ENCODE assay signal across 16 cellular contexts in the genomic region with DNA sequence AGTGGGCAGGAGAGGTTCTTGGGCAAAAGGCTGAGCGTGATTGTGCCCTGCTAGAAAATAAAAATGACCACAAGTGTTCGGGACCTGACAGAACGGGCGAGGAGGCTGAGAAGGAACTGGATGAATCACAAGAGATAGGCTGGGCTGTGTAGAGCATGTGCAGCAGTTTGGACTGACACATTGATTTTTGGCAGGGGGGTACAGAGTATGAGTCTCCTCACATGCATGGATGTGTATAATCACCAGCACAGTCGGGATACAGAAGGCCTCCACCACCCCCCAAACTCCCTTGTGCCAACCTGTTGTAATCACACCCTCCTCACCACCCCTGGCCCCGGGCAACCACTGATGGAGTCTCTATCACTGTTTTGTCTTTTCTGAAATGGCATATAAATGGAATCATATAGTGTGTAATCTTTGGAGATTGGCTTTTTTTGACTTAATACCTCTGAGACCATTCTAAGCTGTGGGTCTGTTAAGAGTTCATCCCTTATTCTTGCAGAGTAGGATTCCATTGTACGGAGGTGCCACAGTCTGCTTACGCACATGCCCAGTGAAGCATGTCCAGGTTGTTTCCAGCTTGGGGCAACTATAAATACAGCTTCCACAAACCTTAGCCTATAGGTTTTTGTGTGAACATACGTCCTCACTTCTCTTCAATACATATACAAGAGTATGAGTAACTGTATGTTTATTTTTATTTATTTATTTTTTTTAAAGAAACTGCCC.
DNase-seq lines count a peak whose midpoint lies in the region; ATAC-seq, FAIRE-seq and TF ChIP-seq lines count a peak whose summit lies in the region.
"Had no signal": no experiment of that assay in that cellular context is flagged by ENCODE, and none has a peak within 500 bp of the region (broad histone marks: within the 10 kb centered on the region; RNA-seq: fewer than 3 reads in every experiment).

No MANE protein-coding gene starts in this region.

- peaks cover 0 to 4% (median 0%) of the 10 kb centered on the region in 7 donors for H3K9me3 Mint-ChIP-seq in CD4-positive, CD25-positive, alpha-beta regulatory T cell

- H4K20me1 ChIP-seq in osteoblast (ENCODE audit: insufficient read depth, low read length) = no peaks in the 10 kb centered on the region

- peaks cover 43% of the 10 kb centered on the region for H3K36me3 Mint-ChIP-seq in CD4-positive, CD25-positive, alpha-beta regulatory T cell

- no peaks in the 10 kb centered on the region for H3K79me2 ChIP-seq in osteoblast (ENCODE audit: insufficient read depth, low read length)

- FAIRE-seq in bronchial epithelial cell (lab: Jason Lieb, UNC) = no peak
- FAIRE-seq: D721Med had no signal

- DNase-seq in CD4-positive, CD25-positive, alpha-beta regulatory T cell = no peak
- DNase-seq in HT1080 (ENCODE audit: low read depth) (peak; percentile 18), bronchial epithelial cell (ENCODE audit: low read depth) (peak; percentile 54), osteoblast (ENCODE audit: insufficient read length, low spot score, missing footprints) (peak; percentile 59), LoVo (ENCODE audit: low spot score) (no peak), inferior parietal cortex (ENCODE audit: extremely low spot score) (no peak), HAP-1 (ENCODE audit: low spot score in 2 of 2) (no peak), HT-29 (ENCODE audit: low spot score) (no peak)
- DNase-seq: cerebellar nuclear complex, NCI-H187 treated with DMSO at 0.1 percent for 48 hours, NCI-H446, occipital lobe, right cardiac atrium, substantia nigra, T-helper 9 cell had no signal

- no peaks in the 10 kb centered on the region for H3K27me3 Mint-ChIP-seq in CD4-positive, CD25-positive, alpha-beta regulatory T cell

- peak overlapping the region; percentile 1 for H3K27ac ChIP-seq in CD4-positive, CD25-positive, alpha-beta regulatory T cell (ENCODE audit: insufficient read depth, low read length, poor library complexity, severe bottlenecking)
- H3K27ac ChIP-seq in osteoblast (ENCODE audit: low read depth, low read length) = peak overlapping the region; percentile 61

- H3K4me3 Mint-ChIP-seq in CD4-positive, CD25-positive, alpha-beta regulatory T cell = no peak overlapping the region

- H3K4me1 Mint-ChIP-seq in CD4-positive, CD25-positive, alpha-beta regulatory T cell = peaks cover 27 to 72% (median 36%) of the 10 kb centered on the region in 4 donors

- H3K36me3 ChIP-seq in CD4-positive, CD25-positive, alpha-beta regulatory T cell (ENCODE audit: control insufficient read depth, insufficient read depth, low read length) = peaks cover 22% of the 10 kb centered on the region
- H3K36me3 ChIP-seq in bronchial epithelial cell (ENCODE audit: control insufficient read depth, insufficient read depth, low read length) = no peaks in the 10 kb centered on the region
- no peaks in the 10 kb centered on the region for H3K36me3 ChIP-seq in osteoblast (ENCODE audit: insufficient read depth, low read length)
- H3K36me3 ChIP-seq in HAP-1 (replicated peaks) = no peaks in the 10 kb centered on the region

- peak overlapping the region; percentile 74 to 96 (median 74) for H3K27ac Mint-ChIP-seq in CD4-positive, CD25-positive, alpha-beta regulatory T cell

- H3K4me1 ChIP-seq in CD4-positive, CD25-positive, alpha-beta regulatory T cell (ENCODE audit: control insufficient read depth, insufficient read depth, low read length, poor library complexity, severe bottlenecking) = no peaks in the 10 kb centered on the region
- H3K4me1 ChIP-seq in osteoblast (ENCODE audit: insufficient read depth, low read length) (peaks cover 11% of the 10 kb centered on the region), HAP-1 (peaks cover 13% of the 10 kb centered on the region)

- H3K4me3 ChIP-seq in CD4-positive, CD25-positive, alpha-beta regulatory T cell (ENCODE audit: low read depth, low read length) = no peak overlapping the region
- H3K4me3 ChIP-seq in bronchial epithelial cell (ENCODE audit: low read depth, low read length) (no peak overlapping the region), osteoblast (ENCODE audit: insufficient read depth, low read length) (no peak overlapping the region), HAP-1 (no peak overlapping the region)

- TF ChIP-seq CTCF in bronchial epithelial cell (IDR thresholded peaks at IDR 0.05; ENCODE audit: insufficient read depth, low read length, severe bottlenecking) = no peak
- TF ChIP-seq CTCF in osteoblast (IDR thresholded peaks at IDR 0.05; ENCODE audit: extremely low read depth, low read depth, low read length) = no peak

- H2AFZ ChIP-seq in osteoblast (ENCODE audit: low read length) = peak overlapping the region; percentile 1

- in situ Hi-C loops in HAP-1 (cut with MboI; ENCODE audit: low sequenced_read_pairs) = no loop called here

- no peak overlapping the region for H3K4me2 ChIP-seq in osteoblast (ENCODE audit: insufficient read depth, low read length)

- no peak for ATAC-seq in CD4-positive, CD25-positive, alpha-beta regulatory T cell (ENCODE audit: low read depth in 2 of 2)

- no peaks in the 10 kb centered on the region for H3K9me3 ChIP-seq in CD4-positive, CD25-positive, alpha-beta regulatory T cell (ENCODE audit: control insufficient read depth in 2 of 2, low read length in 2 of 2)
- H3K9me3 ChIP-seq in osteoblast (ENCODE audit: low read depth, low read length) = no peaks in the 10 kb centered on the region
- no peaks in the 10 kb centered on the region for H3K9me3 ChIP-seq in HAP-1

- H3K27me3 ChIP-seq in CD4-positive, CD25-positive, alpha-beta regulatory T cell (ENCODE audit: control insufficient read depth, insufficient read depth, low read length) = no peaks in the 10 kb centered on the region
- no peaks in the 10 kb centered on the region for H3K27me3 ChIP-seq in bronchial epithelial cell (ENCODE audit: control insufficient read depth, insufficient read depth, low read length)
- no peaks in the 10 kb centered on the region for H3K27me3 ChIP-seq in osteoblast (ENCODE audit: insufficient read depth, low read length)
- no peaks in the 10 kb centered on the region for H3K27me3 ChIP-seq in HAP-1 (ENCODE audit: low read depth)

Comparison
In these comparisons a context has a peak if more than half of its experiments do, and no peak if none do; other contexts are left out.
1. DNase-seq: peak in HT1080 (single experiment), bronchial epithelial cell (single experiment) and osteoblast (single experiment); none in CD4-positive, CD25-positive, alpha-beta regulatory T cell (0 of 3), LoVo (single experiment), inferior parietal cortex (single experiment), HAP-1 (0 of 2) and HT-29 (single experiment).